ENCODE assay signal across 10 cellular contexts in the genomic region with DNA sequence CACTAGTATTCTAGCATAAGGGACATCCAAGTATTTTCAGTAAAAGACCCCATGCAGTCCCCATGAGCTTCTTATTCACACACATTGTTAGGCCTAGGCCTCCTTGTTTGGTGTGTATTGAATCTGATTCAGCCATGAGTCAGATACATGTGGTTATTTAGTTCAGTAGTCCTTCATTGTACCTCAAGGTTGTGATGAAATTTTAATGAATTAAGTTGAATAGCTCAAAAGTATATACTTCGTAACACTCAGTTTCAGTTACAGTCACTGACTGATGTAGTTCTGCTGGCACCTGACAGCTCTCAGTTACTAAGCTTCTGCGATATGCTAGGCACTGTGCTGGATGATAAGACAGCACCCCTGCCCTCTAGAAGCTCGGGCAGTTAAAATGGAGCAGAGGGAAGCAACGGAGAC.
A peak's percentile ranks its signal among the peaks of the same experiment; 100 is the strongest.
DNase-seq lines count a peak whose midpoint lies in the region; FAIRE-seq and TF ChIP-seq lines count a peak whose summit lies in the region.
"Had no signal": no experiment of that assay in that cellular context is flagged by ENCODE, and none has a peak within 500 bp of the region (broad histone marks: within the 10 kb centered on the region; RNA-seq: fewer than 3 reads in every experiment).

No MANE protein-coding gene starts in this region.

- FAIRE-seq in D721Med (lab: Jason Lieb, UNC), result no peak

- TF ChIP-seq CTCF in D721Med (IDR thresholded peaks at IDR 0.05; ENCODE audit: insufficient read depth, missing control alignments), result no peak

- in situ Hi-C loops in Caki2 (cut with HindIII; ENCODE audit: low pct_unique_long_range_greater_than_20kb, low sequenced_read_pairs), result no loop called here

- DNase-seq in Caki2 (ENCODE audit: low read depth) (peak; percentile 37), MV-4-11 (lab: John Stamatoyannopoulos, UW) (peak; percentile 53), amniotic stem cell (lab: John Stamatoyannopoulos, UW) (peak; percentile 20), kidney tubule cell (ENCODE audit: low spot score) (peak; percentile 90), SW480 (ENCODE audit: low spot score) (no peak), D721Med (ENCODE audit: insufficient read length, low spot score) (no peak), cerebellar nuclear complex (lab: John Stamatoyannopoulos, UW) (no peak), nucleus accumbens (lab: John Stamatoyannopoulos, UW) (no peak)
- DNase-seq: hippocampal formation, psoas muscle had no signal

Comparison
In these comparisons a context has a peak if more than half of its experiments do, and no peak if none do; other contexts are left out.
1. DNase-seq: peak in Caki2 (single experiment), MV-4-11 (single experiment), amniotic stem cell (single experiment) and kidney tubule cell (single experiment); none in SW480 (single experiment), D721Med (single experiment), cerebellar nuclear complex (0 of 2) and nucleus accumbens (0 of 56).